ENCODE assay signal across 8 cellular contexts in genomic region chr17:60577147-60577925, GRCh38. TPM values are rescaled to one million over a fixed set of nuclear protein-coding genes. Genes with fewer than 3 reads are reported as not detected.
A peak's percentile ranks its signal among the peaks of the same experiment; 100 is the strongest.
DNase-seq lines count a peak whose midpoint lies in the region; TF ChIP-seq lines count a peak whose summit lies in the region.

No MANE protein-coding gene starts in this region.

- no peaks in the 10 kb centered on the region for H4K20me1 ChIP-seq in MM.1S (ENCODE audit: insufficient read depth, low read length)
- H4K20me1 ChIP-seq in smooth muscle cell (ENCODE audit: low read depth): no peaks in the 10 kb centered on the region

- H3K9me3 ChIP-seq in MM.1S (replicated peaks; ENCODE audit: insufficient read depth, low read length) (no peaks in the 10 kb centered on the region), smooth muscle cell (replicated peaks; ENCODE audit: low read depth) (no peaks in the 10 kb centered on the region)

- H3K27me3 Mint-ChIP-seq in activated CD4-positive, alpha-beta T cell treated with anti-CD3 and anti-CD28 coated beads, Interleukin-2, amount 10 ng/mL, durations not matched to agents 24 days and 14 days: peaks cover 8% of the 10 kb centered on the region

- 45% methylated on average over 7 of the region's 7 CpGs for WGBS in smooth muscle cell (ENCODE audit: low lambda C conversion rate)

- DNase-seq in activated CD4-positive, alpha-beta T cell treated with anti-CD3 and anti-CD28 coated beads, Interleukin-2, amount 10 ng/mL, durations not matched to agents 24 days and 14 days: peak; percentile 70
- no peak for DNase-seq in activated CD4-positive, alpha-beta T cell treated with anti-CD3 and anti-CD28 coated beads for 48 hours
- peak; percentile 68 for DNase-seq in MM.1S
- DNase-seq in anterior cingulate cortex (lab: John Stamatoyannopoulos, UW): peak in 34 of 58 donors; percentile 0 to 51 (median 16)
- peak; percentile 17 for DNase-seq in iPS-NIHi11 (ENCODE audit: low spot score)
- DNase-seq in smooth muscle cell (lab: John Stamatoyannopoulos, UW; ENCODE audit: unreplicated experiment): no peak
- no peak for DNase-seq in activated effector memory CD4-positive, alpha-beta T cell treated with Interleukin-2 at 50 U/mL for 16 hours
- DNase-seq in stimulated activated naive CD4-positive, alpha-beta T cell treated with Interleukin-2 at 50 U/mL for 16 hours (lab: John Stamatoyannopoulos, UW): no peak

- H3K4me3 ChIP-seq in MM.1S (ENCODE audit: low read length): peak overlapping the region; percentile 70
- H3K4me3 ChIP-seq in smooth muscle cell: peak overlapping the region; percentile 23

- peaks cover 10% of the 10 kb centered on the region for H3K4me1 Mint-ChIP-seq in activated CD4-positive, alpha-beta T cell treated with anti-CD3 and anti-CD28 coated beads, Interleukin-2, amount 10 ng/mL, durations not matched to agents 24 days and 14 days

- H2AFZ ChIP-seq in MM.1S (ENCODE audit: low read length): peak overlapping the region; percentile 95
- peak overlapping the region; percentile 72 for H2AFZ ChIP-seq in smooth muscle cell (ENCODE audit: low read depth)

- H3K27ac ChIP-seq in MM.1S (ENCODE audit: low read length): peak overlapping the region; percentile 9; the same call in 1 of the 2 replicates
- H3K27ac ChIP-seq in smooth muscle cell (ENCODE audit: low read depth): peak overlapping the region; percentile 41

- H3K36me3 ChIP-seq in MM.1S (replicated peaks; ENCODE audit: insufficient read depth, low read length) (no peaks in the 10 kb centered on the region), smooth muscle cell (ENCODE audit: low read depth) (no peaks in the 10 kb centered on the region)

- H3K27me3 ChIP-seq in MM.1S (replicated peaks; ENCODE audit: insufficient read depth, low read length): no peaks in the 10 kb centered on the region
- H3K27me3 ChIP-seq in smooth muscle cell (ENCODE audit: low read depth): no peaks in the 10 kb centered on the region

- peak overlapping the region; percentile 82 for H3K4me2 ChIP-seq in MM.1S (ENCODE audit: low read depth, low read length)
- peak overlapping the region; percentile 56 for H3K4me2 ChIP-seq in smooth muscle cell

- H3K9ac ChIP-seq in MM.1S (ENCODE audit: low read length) (peak overlapping the region; percentile 42; the same call in 1 of the 2 replicates), smooth muscle cell (ENCODE audit: low read depth) (no peak overlapping the region)

- H3K79me2 ChIP-seq in MM.1S (ENCODE audit: low read length): no peaks in the 10 kb centered on the region
- no peaks in the 10 kb centered on the region for H3K79me2 ChIP-seq in smooth muscle cell (ENCODE audit: low read depth)

- H3K27ac Mint-ChIP-seq in activated CD4-positive, alpha-beta T cell treated with anti-CD3 and anti-CD28 coated beads, Interleukin-2, amount 10 ng/mL, durations not matched to agents 24 days and 14 days: peak overlapping the region; percentile 26

- no peaks in the 10 kb centered on the region for H3K9me2 ChIP-seq in MM.1S (replicated peaks; ENCODE audit: insufficient read depth, low read length)

- H3F3A ChIP-seq in MM.1S (ENCODE audit: insufficient read depth, low read length) (no peaks in the 10 kb centered on the region), smooth muscle cell (ENCODE audit: low read depth) (peaks cover 11% of the 10 kb centered on the region)

- H3K36me3 Mint-ChIP-seq in activated CD4-positive, alpha-beta T cell treated with anti-CD3 and anti-CD28 coated beads, Interleukin-2, amount 10 ng/mL, durations not matched to agents 24 days and 14 days (ENCODE audit: low read depth): no peaks in the 10 kb centered on the region

- intact Hi-C loops in activated CD4-positive, alpha-beta T cell treated with anti-CD3 and anti-CD28 coated beads, Interleukin-2, amount 10 ng/mL, durations not matched to agents 24 days and 14 days (cut with micrococcal nuclease): loop anchor here (10.0 kb wide), 1 partner anchor 57 kb away; no protein-coding TSS in a partner anchor

- 0 out of 2 replicates have a peak, but pooled peaks cover 4% of the 10 kb centered on the region for H3K4me1 ChIP-seq in MM.1S (ENCODE audit: low read length)
- no peaks in the 10 kb centered on the region for H3K4me1 ChIP-seq in smooth muscle cell (ENCODE audit: low read depth)

- TF ChIP-seq CTCF in MM.1S (IDR thresholded peaks at IDR 0.05; ENCODE audit: low read length) (peak; percentile 46), smooth muscle cell (IDR thresholded peaks at IDR 0.05; ENCODE audit: borderline replicate concordance, insufficient read depth, poor library complexity, severe bottlenecking) (no peak)

- no peaks in the 10 kb centered on the region for H3K9me3 Mint-ChIP-seq in activated CD4-positive, alpha-beta T cell treated with anti-CD3 and anti-CD28 coated beads, Interleukin-2, amount 10 ng/mL, durations not matched to agents 24 days and 14 days

- peak overlapping the region; percentile 76 for H3K4me3 Mint-ChIP-seq in activated CD4-positive, alpha-beta T cell treated with anti-CD3 and anti-CD28 coated beads, Interleukin-2, amount 10 ng/mL, durations not matched to agents 24 days and 14 days

RNA-seq across cellular contexts. Expression of gene PPM1D, which starts 22.7 kb away (rescaled TPM):
- total RNA-seq in activated CD4-positive, alpha-beta T cell treated with anti-CD3 and anti-CD28 coated beads, Interleukin-2, amount 10 ng/mL, durations not matched to agents 24 days and 14 days: 17.1 and 17.9 TPM in 2 replicates
- total RNA-seq in smooth muscle cell: 12.9 and 18.5 TPM in 2 replicates
- polyA plus RNA-seq in smooth muscle cell: 10.0 and 12.9 TPM in 2 replicates

RNA-seq across cellular contexts. Expression of gene APPBP2, which starts 51.3 kb away (rescaled TPM):
- total RNA-seq in activated CD4-positive, alpha-beta T cell treated with anti-CD3 and anti-CD28 coated beads, Interleukin-2, amount 10 ng/mL, durations not matched to agents 24 days and 14 days: 21.4 and 25.1 TPM in 2 replicates
- total RNA-seq in smooth muscle cell: 40.9 and 57.1 TPM in 2 replicates
- polyA plus RNA-seq in smooth muscle cell: 36.9 and 38.3 TPM in 2 replicates

Comparison
In these comparisons a context has a peak if more than half of its experiments do, and no peak if none do; other contexts are left out.
1. DNase-seq: peak in activated CD4-positive, alpha-beta T cell treated with anti-CD3 and anti-CD28 coated beads, Interleukin-2, amount 10 ng/mL, durations not matched to agents 24 days and 14 days (single experiment), MM.1S (single experiment), anterior cingulate cortex (34 of 58) and iPS-NIHi11 (single experiment); none in activated CD4-positive, alpha-beta T cell treated with anti-CD3 and anti-CD28 coated beads for 48 hours (single experiment), smooth muscle cell (single experiment), activated effector memory CD4-positive, alpha-beta T cell treated with Interleukin-2 at 50 U/mL for 16 hours (single experiment) and stimulated activated naive CD4-positive, alpha-beta T cell treated with Interleukin-2 at 50 U/mL for 16 hours (single experiment).